Comparison of ENCODE assay signal across 8 cellular contexts in the genomic region with DNA sequence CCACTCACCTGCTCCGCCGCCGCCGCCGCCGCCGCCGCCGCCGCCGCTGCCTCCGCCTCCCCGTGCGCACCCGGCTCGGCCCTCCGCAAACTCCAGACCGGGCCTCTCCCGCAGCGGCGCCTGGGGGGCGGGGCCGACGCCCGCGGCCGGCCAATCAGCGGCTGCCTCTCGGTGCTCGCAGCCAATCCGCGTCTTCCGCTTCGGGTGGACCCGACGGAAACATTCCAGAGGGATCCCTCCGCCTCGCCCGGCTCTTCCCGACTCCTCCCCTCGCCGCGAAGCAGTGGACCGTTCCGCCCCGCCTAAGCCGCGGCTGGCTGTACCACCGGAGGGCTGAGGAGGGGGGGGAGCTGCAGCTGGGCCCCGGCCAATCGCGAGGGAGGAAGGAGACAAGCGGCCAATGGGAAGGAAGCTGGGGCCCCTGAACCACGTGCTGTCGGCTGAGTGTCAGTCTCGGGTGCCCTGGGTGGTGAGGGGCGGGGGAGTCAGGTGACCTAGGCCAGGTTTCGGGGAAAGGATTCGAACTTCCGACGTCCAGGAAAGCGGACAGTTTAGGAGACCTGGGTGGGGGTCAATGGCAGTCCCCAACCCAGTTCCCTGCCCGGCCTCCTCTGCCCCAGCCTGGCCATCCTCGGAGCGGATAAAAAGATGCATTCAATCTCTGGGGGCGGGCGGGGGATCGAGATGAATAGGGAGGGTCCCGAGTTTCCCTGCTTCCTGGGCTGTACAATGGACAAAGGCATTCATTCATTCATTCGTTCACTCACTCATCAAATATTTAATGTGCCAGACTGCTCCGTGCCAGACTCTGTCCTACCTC.
DNase-seq lines count a peak whose midpoint lies in the region; ATAC-seq and TF ChIP-seq lines count a peak whose summit lies in the region.

Gene GIPC1 (minus strand): TSS at position 99 of the 820 bp plus-strand sequence. CDS start 13,151 bp downstream, outside the sequence.

- DNase-seq in GM10266 (ENCODE audit: extremely low spot score) (peak; percentile 99), NCI-H446 (lab: John Stamatoyannopoulos, UW) (peak; percentile 97 to 99), cerebellar nuclear complex (lab: John Stamatoyannopoulos, UW) (peak; percentile 80 to 89), iris pigment epithelial cell (ENCODE audit: low read depth) (peak; percentile 100), smooth muscle cell of the brain vasculature (ENCODE audit: low read depth, low spot score) (peak; percentile 97)
- peak; percentile 69 for DNase-seq in activated CD4-positive, alpha-beta T cell treated with anti-CD3 and anti-CD28 coated beads for 1 hour

- TF ChIP-seq CTCF in GM10266 (IDR thresholded peaks at IDR 0.05; ENCODE audit: control insufficient read depth, insufficient read depth, low read depth, missing control alignments), result no peak

- ATAC-seq in HG03159 (IDR thresholded peaks at IDR 0.05; ENCODE audit: unreplicated experiment) (peak; percentile 64), HG03439 (IDR thresholded peaks at IDR 0.05; ENCODE audit: unreplicated experiment) (no peak)
